ENCODE assay signal across 3 cellular contexts in genomic region chr3:23940775-23941174, GRCh38.
TF ChIP-seq lines count a peak whose summit lies in the region.

No MANE protein-coding gene starts in this region.

TF ChIP-seq in A549, 52 proteins besides CTCF, POLR2A, EP300 and RAD21:
- TF ChIP-seq HOXA7 (CRISPR knock-in tag; IDR thresholded peaks at IDR 0.05) (no peak), NFE2L2 (conservative IDR thresholded peaks at IDR 0.05; ENCODE audit: low read length) (0 out of 2 replicates have a peak, but pooled peaks have one; percentile 7)

TF ChIP-seq in HEK293T, 16 proteins besides CTCF, POLR2A, EP300 and RAD21:
- TF ChIP-seq ZNF384 (IDR thresholded peaks at IDR 0.05), result no peak
- peak; percentile 27; the same call in 1 of the 2 replicates for TF ChIP-seq PKNOX1 (IDR thresholded peaks at IDR 0.05)
- TF ChIP-seq L3MBTL2 (conservative IDR thresholded peaks at IDR 0.05), result no peak
- TF ChIP-seq LEF1 (IDR thresholded peaks at IDR 0.05; ENCODE audit: borderline replicate concordance), result no peak
TF ChIP-seq in HEK293T: peak in this region for 1.

TF ChIP-seq in K562, 482 proteins besides CTCF, POLR2A, EP300 and RAD21 (continues in another document):
- TF ChIP-seq FOXP4 (CRISPR knock-in tag; IDR thresholded peaks at IDR 0.05; ENCODE audit: borderline replicate concordance) (no peak), TAF9B (IDR thresholded peaks at IDR 0.05; ENCODE audit: partially characterized antibody) (peak; percentile 50), ARID1B (IDR thresholded peaks at IDR 0.05) (peak; percentile 33), KAT2B (IDR thresholded peaks at IDR 0.05; ENCODE audit: low read depth, low read length) (no peak), MNT (conservative IDR thresholded peaks at IDR 0.05) (peak; percentile 28 to 48; a peak in 2 of 4 replicates), KDM4B (IDR thresholded peaks at IDR 0.05; ENCODE audit: borderline replicate concordance in 2 of 2, low read depth in 1 of 2) (no peak), RHOXF2B (CRISPR knock-in tag; conservative IDR thresholded peaks at IDR 0.05) (no peak), KAT7 (CRISPR knock-in tag; IDR thresholded peaks at IDR 0.05; ENCODE audit: borderline replicate concordance) (no peak; the same call in 1 of the 2 replicates), MTF1 (CRISPR knock-in tag; IDR thresholded peaks at IDR 0.05; ENCODE audit: borderline replicate concordance) (no peak), TRIM28 (IDR thresholded peaks at IDR 0.05) (no peak), ZBTB40 (IDR thresholded peaks at IDR 0.05) (0 out of 2 replicates have a peak, but pooled peaks have one; percentile 20), ZBTB40 (CRISPR knock-in tag; IDR thresholded peaks at IDR 0.05) (no peak), ZNF384 (IDR thresholded peaks at IDR 0.05; ENCODE audit: low read depth, low read length) (peak; percentile 79), ZFP30 (CRISPR knock-in tag; IDR thresholded peaks at IDR 0.05; ENCODE audit: borderline replicate concordance) (no peak), ARHGAP35 (IDR thresholded peaks at IDR 0.05; ENCODE audit: partially characterized antibody) (no peak), ZC3H4 (CRISPR knock-in tag; IDR thresholded peaks at IDR 0.05; ENCODE audit: borderline replicate concordance) (no peak), HNRNPLL (IDR thresholded peaks at IDR 0.05; ENCODE audit: low read depth, low read length, poor library complexity, severe bottlenecking) (no peak), STAT5A (IDR thresholded peaks at IDR 0.05; ENCODE audit: borderline replicate concordance, low read length) (no peak), MAX (CRISPR knock-in tag; IDR thresholded peaks at IDR 0.05) (no peak), SAP30 (IDR thresholded peaks at IDR 0.05; ENCODE audit: borderline replicate concordance, insufficient read depth, low read depth, low read length, poor library complexity, severe bottlenecking) (no peak), ZNF274 (IDR thresholded peaks at IDR 0.05; ENCODE audit: borderline replicate concordance, low read depth, low read length) (no peak), TCF15 (CRISPR knock-in tag; IDR thresholded peaks at IDR 0.05) (no peak), EP400 (IDR thresholded peaks at IDR 0.05) (peak; percentile 23), XRCC5 (IDR thresholded peaks at IDR 0.05; ENCODE audit: low read depth, low read length) (no peak), STAT6 (CRISPR knock-in tag; IDR thresholded peaks at IDR 0.05) (no peak), HOXB6 (CRISPR knock-in tag; IDR thresholded peaks at IDR 0.05; ENCODE audit: borderline replicate concordance) (no peak), PURB (CRISPR knock-in tag; IDR thresholded peaks at IDR 0.05; ENCODE audit: low read depth) (no peak), POLR2G (IDR thresholded peaks at IDR 0.05; ENCODE audit: low read depth, low read length) (no peak), GABPA (tag; conservative IDR thresholded peaks at IDR 0.05; ENCODE audit: low read depth) (no peak), SRSF7 (optimal IDR thresholded peaks at IDR 0.05; ENCODE audit: low read depth, low read length) (no peak), ELF2 (CRISPR knock-in tag; IDR thresholded peaks at IDR 0.05) (no peak), EHMT2 (IDR thresholded peaks at IDR 0.05) (peak; percentile 37; the same call in 1 of the 2 replicates), ZNF124 (CRISPR knock-in tag; IDR thresholded peaks at IDR 0.05) (no peak), TOE1 (IDR thresholded peaks at IDR 0.05; ENCODE audit: borderline replicate concordance) (no peak), TOE1 (CRISPR knock-in tag; IDR thresholded peaks at IDR 0.05; ENCODE audit: borderline replicate concordance, low read depth) (no peak), RCOR1 (IDR thresholded peaks at IDR 0.05; ENCODE audit: borderline replicate concordance in 1 of 2, low read depth in 2 of 2, low read length in 2 of 2) (0 out of 4 replicates have a peak, but pooled peaks of 1 of the 2 experiments have one; percentile 20), ATF3 (IDR thresholded peaks at IDR 0.05) (peak; percentile 50; the same call in 1 of the 2 replicates), ATF3 (CRISPR knock-in tag; conservative IDR thresholded peaks at IDR 0.05) (no peak), USF1 (CRISPR knock-in tag; IDR thresholded peaks at IDR 0.05) (no peak), HLTF (IDR thresholded peaks at IDR 0.05) (no peak), TRIM25 (IDR thresholded peaks at IDR 0.05; ENCODE audit: borderline replicate concordance) (no peak), RNF2 (IDR thresholded peaks at IDR 0.05) (no peak), SIRT6 (IDR thresholded peaks at IDR 0.05; ENCODE audit: low read depth, low read length) (no peak)
